Comparison of ENCODE assay signal across 1 cellular context in the genomic region with DNA sequence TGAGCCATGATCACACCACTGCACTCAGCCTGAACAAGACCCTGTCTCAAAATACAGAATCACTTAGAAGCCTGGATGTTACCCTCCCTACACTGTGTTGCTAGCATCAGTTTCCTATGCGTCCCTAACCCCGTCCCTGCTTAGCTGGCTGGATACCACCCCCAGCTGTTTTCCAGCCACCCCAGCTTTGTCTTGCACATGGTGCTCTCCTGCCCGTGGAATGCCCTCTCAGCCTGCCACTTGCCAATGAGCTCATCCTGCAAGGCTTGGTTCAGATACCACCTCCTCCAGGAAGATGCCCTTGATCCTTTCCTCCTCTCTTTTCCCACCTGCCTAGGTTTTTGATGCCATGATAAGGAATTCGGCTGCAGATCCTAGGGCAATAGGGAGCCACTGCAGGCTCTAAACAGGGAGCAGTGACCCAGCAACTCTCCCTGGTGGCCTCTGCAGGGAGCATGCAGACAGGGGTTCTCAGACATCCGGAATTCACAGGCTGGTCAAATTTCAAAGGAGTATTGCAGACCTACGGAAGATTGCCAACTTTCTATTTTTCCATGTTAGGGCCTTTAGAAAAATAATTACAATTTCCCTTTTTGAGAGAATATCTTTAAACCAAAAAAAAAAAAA.
TF ChIP-seq lines count a peak whose summit lies in the region.

No MANE protein-coding gene starts in this region.

TF ChIP-seq in K562, 482 proteins besides CTCF, POLR2A, EP300 and RAD21:
- TF ChIP-seq NFE2L1 (tag; IDR thresholded peaks at IDR 0.05; ENCODE audit: borderline replicate concordance, low read depth): no peak
- TF ChIP-seq ZNF77 (CRISPR knock-in tag; IDR thresholded peaks at IDR 0.05): no peak
- TF ChIP-seq HDAC2 (IDR thresholded peaks at IDR 0.05): no peak
- no peak for TF ChIP-seq ZNF668 (CRISPR knock-in tag; IDR thresholded peaks at IDR 0.05)
- TF ChIP-seq KLF1 (tag; IDR thresholded peaks at IDR 0.05): no peak
- TF ChIP-seq, protein P1, sequence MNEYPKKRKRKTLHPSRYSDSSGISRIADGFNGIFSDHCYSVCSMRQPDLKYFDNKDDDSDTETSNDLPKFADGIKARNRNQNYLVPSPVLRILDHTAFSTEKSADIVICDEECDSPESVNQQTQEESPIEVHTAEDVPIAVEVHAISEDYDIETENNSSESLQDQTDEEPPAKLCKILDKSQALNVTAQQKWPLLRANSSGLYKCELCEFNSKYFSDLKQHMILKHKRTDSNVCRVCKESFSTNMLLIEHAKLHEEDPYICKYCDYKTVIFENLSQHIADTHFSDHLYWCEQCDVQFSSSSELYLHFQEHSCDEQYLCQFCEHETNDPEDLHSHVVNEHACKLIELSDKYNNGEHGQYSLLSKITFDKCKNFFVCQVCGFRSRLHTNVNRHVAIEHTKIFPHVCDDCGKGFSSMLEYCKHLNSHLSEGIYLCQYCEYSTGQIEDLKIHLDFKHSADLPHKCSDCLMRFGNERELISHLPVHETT (CRISPR knock-in tag; conservative IDR thresholded peaks at IDR 0.05 in 1 of 2, IDR thresholded peaks at IDR 0.05 in 1 of 2): no peak
- TF ChIP-seq, protein P2, sequence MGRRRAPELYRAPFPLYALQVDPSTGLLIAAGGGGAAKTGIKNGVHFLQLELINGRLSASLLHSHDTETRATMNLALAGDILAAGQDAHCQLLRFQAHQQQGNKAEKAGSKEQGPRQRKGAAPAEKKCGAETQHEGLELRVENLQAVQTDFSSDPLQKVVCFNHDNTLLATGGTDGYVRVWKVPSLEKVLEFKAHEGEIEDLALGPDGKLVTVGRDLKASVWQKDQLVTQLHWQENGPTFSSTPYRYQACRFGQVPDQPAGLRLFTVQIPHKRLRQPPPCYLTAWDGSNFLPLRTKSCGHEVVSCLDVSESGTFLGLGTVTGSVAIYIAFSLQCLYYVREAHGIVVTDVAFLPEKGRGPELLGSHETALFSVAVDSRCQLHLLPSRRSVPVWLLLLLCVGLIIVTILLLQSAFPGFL (CRISPR knock-in tag; IDR thresholded peaks at IDR 0.05): no peak
- peak; percentile 61 for TF ChIP-seq BCOR (IDR thresholded peaks at IDR 0.05)
- no peak for TF ChIP-seq CBFA2T2 (conservative IDR thresholded peaks at IDR 0.05)
- no peak for TF ChIP-seq HIVEP1 (CRISPR knock-in tag; IDR thresholded peaks at IDR 0.05)
- no peak for TF ChIP-seq YY1 (IDR thresholded peaks at IDR 0.05; ENCODE audit: borderline replicate concordance in 1 of 3, control insufficient read depth in 1 of 3, extremely low read depth in 1 of 3, insufficient read depth in 3 of 3, insufficient read length in 1 of 3, insufficient replicate concordance in 2 of 3, low read depth in 1 of 3, low read length in 2 of 3)
- no peak for TF ChIP-seq NR4A1 (CRISPR knock-in tag; IDR thresholded peaks at IDR 0.05)
- TF ChIP-seq NR4A1 (tag; IDR thresholded peaks at IDR 0.05): no peak
- peak; percentile 76; the same call in 1 of the 2 replicates for TF ChIP-seq PTBP1 (IDR thresholded peaks at IDR 0.05; ENCODE audit: low read depth, low read length)
- no peak for TF ChIP-seq SMAD1 (IDR thresholded peaks at IDR 0.05; ENCODE audit: low read depth, low read length, partially characterized antibody)
- no peak for TF ChIP-seq TCF3 (CRISPR knock-in tag; IDR thresholded peaks at IDR 0.05)
- TF ChIP-seq SMARCA5 (IDR thresholded peaks at IDR 0.05): peak; percentile 40; the same call in 1 of the 2 replicates
- no peak for TF ChIP-seq SP2 (IDR thresholded peaks at IDR 0.05; ENCODE audit: extremely low read depth, low read depth, low read length, poor library complexity, severe bottlenecking)
- peak; percentile 84 for TF ChIP-seq RBM25 (IDR thresholded peaks at IDR 0.05; ENCODE audit: low read depth, low read length, severe bottlenecking)
- no peak for TF ChIP-seq LARP7 (IDR thresholded peaks at IDR 0.05)
- no peak for TF ChIP-seq DMBX1 (CRISPR knock-in tag; IDR thresholded peaks at IDR 0.05; ENCODE audit: borderline replicate concordance)
- no peak for TF ChIP-seq DDX20 (tag; IDR thresholded peaks at IDR 0.05; ENCODE audit: low read depth)
- TF ChIP-seq ZFP36 (IDR thresholded peaks at IDR 0.05; ENCODE audit: low read depth, low read length, partially characterized antibody): peak; percentile 74
- no peak for TF ChIP-seq GABPA (tag; conservative IDR thresholded peaks at IDR 0.05; ENCODE audit: low read depth)
- TF ChIP-seq EHMT2 (IDR thresholded peaks at IDR 0.05): no peak
- no peak for TF ChIP-seq PYGO2 (tag; IDR thresholded peaks at IDR 0.05)
- TF ChIP-seq CCAR2 (IDR thresholded peaks at IDR 0.05; ENCODE audit: low read depth, low read length): no peak
- TF ChIP-seq, protein P3, sequence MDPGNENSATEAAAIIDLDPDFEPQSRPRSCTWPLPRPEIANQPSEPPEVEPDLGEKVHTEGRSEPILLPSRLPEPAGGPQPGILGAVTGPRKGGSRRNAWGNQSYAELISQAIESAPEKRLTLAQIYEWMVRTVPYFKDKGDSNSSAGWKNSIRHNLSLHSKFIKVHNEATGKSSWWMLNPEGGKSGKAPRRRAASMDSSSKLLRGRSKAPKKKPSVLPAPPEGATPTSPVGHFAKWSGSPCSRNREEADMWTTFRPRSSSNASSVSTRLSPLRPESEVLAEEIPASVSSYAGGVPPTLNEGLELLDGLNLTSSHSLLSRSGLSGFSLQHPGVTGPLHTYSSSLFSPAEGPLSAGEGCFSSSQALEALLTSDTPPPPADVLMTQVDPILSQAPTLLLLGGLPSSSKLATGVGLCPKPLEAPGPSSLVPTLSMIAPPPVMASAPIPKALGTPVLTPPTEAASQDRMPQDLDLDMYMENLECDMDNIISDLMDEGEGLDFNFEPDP (CRISPR knock-in tag; IDR thresholded peaks at IDR 0.05): no peak
- TF ChIP-seq ZNF408 (CRISPR knock-in tag; IDR thresholded peaks at IDR 0.05; ENCODE audit: low read depth): no peak
- no peak for TF ChIP-seq ELF1 (tag; IDR thresholded peaks at IDR 0.05)
- peak in 1 of 2 experiments; percentile 41; a peak in 1 of 4 replicates for TF ChIP-seq KDM1A (IDR thresholded peaks at IDR 0.05)
